9 cellular contexts compared by ENCODE assay signal in the genomic region with DNA sequence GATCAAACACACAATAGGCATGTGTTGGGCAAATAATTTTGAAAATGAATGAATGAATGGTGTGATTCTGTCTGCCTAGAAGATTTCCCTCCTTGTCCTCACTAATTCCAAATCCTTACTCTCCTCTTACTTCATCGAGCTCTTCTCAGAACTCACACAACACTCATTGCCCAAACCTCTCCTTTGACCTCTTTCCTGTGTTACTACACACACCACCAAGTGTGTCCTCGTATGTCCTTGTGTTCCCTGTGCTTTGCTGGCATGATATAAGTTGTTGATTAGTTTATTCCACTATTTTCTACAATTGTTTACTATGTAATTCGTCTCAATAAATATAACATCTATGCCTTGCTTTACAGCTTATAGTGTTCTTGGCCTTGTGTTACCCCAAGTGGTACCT.
"Had no signal": no experiment of that assay in that cellular context is flagged by ENCODE, and none has a peak within 500 bp of the region (broad histone marks: within the 10 kb centered on the region; RNA-seq: fewer than 3 reads in every experiment).

No MANE protein-coding gene starts in this region.

- H3K27ac Mint-ChIP-seq: HFFc6, IgD-negative memory B cell had no signal

- H3K9me3 Mint-ChIP-seq: HFFc6 had no signal

- DNase-seq: GM23248, GOT3, H7, HFFc6, KBM-7 had no signal

- H3K9ac ChIP-seq: GM23248 had no signal

- H3K4me3 ChIP-seq: GM23248, HAP-1 had no signal

- H3K27ac ChIP-seq: GM23248 had no signal

- FAIRE-seq: HTR-8/SVneo had no signal

- H3K4me3 Mint-ChIP-seq: HFFc6, IgD-negative memory B cell had no signal

- H3K9me3 ChIP-seq: HAP-1 had no signal

- H3K36me3 ChIP-seq: HAP-1 had no signal

- H3K4me1 ChIP-seq: HAP-1 had no signal

- ATAC-seq: HCT116 had no signal
